27 cellular contexts compared by ENCODE assay signal in genomic region chr6:135346747-135347146, GRCh38.
DNase-seq lines count a peak whose midpoint lies in the region; ATAC-seq, FAIRE-seq and TF ChIP-seq lines count a peak whose summit lies in the region.
"Had no signal": no experiment of that assay in that cellular context is flagged by ENCODE, and none has a peak within 500 bp of the region (broad histone marks: within the 10 kb centered on the region; RNA-seq: fewer than 3 reads in every experiment).

No MANE protein-coding gene starts in this region.

- TF ChIP-seq RAD21 in SK-N-SH (IDR thresholded peaks at IDR 0.05; ENCODE audit: low read length): no peak

- H3K79me2 ChIP-seq in SK-N-SH (ENCODE audit: insufficient read depth): peaks cover 5% of the 10 kb centered on the region; the same call in 1 of the 2 replicates
- H3K79me2 ChIP-seq in Karpas-422 (ENCODE audit: low read length): no peaks in the 10 kb centered on the region

- H3K9ac ChIP-seq in SK-N-SH (peak overlapping the region; percentile 2; the same call in 1 of the 2 replicates), Karpas-422 (ENCODE audit: low read length) (no peak overlapping the region)

- H2AFZ ChIP-seq in SK-N-SH (ENCODE audit: low read depth): no peak overlapping the region
- H2AFZ ChIP-seq in Karpas-422 (ENCODE audit: low read length): no peak overlapping the region

- H3K27me3 ChIP-seq in SK-N-SH (ENCODE audit: insufficient read depth): no peaks in the 10 kb centered on the region
- H3K27me3 ChIP-seq in Karpas-422 (ENCODE audit: low read length): no peaks in the 10 kb centered on the region
- H3K27me3 ChIP-seq: spleen had no signal

- peak; percentile 9 to 95; a peak in 2 of 4 replicates for TF ChIP-seq EP300 in SK-N-SH (IDR thresholded peaks at IDR 0.05; ENCODE audit: borderline replicate concordance in 1 of 2, low read depth in 1 of 2, low read length in 1 of 2)

- WGBS in SK-N-SH (ENCODE audit: low lambda C conversion rate): 32% methylated on average over 1 of the region's 1 CpG

- ATAC-seq in GM19463 (IDR thresholded peaks at IDR 0.05; ENCODE audit: unreplicated experiment): no peak
- ATAC-seq: activated CD8-positive, alpha-beta memory T cell treated with anti-CD3 and anti-CD28 coated beads, Interleukin-2, amount 10 ng/mL, durations not matched to agents 7 days and 5 days; activated T-helper 17 cell treated with anti-CD3 and anti-CD28 coated beads, Interleukin-2, amount 50 U/mL, for 72 hours; CD8-positive, alpha-beta T cell; Right ventricle myocardium inferior; stimulated activated naive CD8-positive, alpha-beta T cell treated with anti-CD3 and anti-CD28 coated beads, Interleukin-15, amount 100 ng/mL, for 72 hours had no signal

- H3K9me3 ChIP-seq in SK-N-SH (no peaks in the 10 kb centered on the region; the same call in 1 of the 2 replicates), Karpas-422 (ENCODE audit: low read length) (no peaks in the 10 kb centered on the region)
- H3K9me3 ChIP-seq: spleen had no signal

- peak overlapping the region; percentile 16 for H3K4me2 ChIP-seq in SK-N-SH
- no peak overlapping the region for H3K4me2 ChIP-seq in Karpas-422 (ENCODE audit: low read depth, low read length, poor library complexity, severe bottlenecking)

- H4K20me1 ChIP-seq in SK-N-SH (ENCODE audit: insufficient read depth) (no peaks in the 10 kb centered on the region), Karpas-422 (ENCODE audit: insufficient read depth, low read depth, low read length) (no peaks in the 10 kb centered on the region)

- FAIRE-seq in HTR-8/SVneo (lab: Jason Lieb, UNC): no peak
- FAIRE-seq: bronchial epithelial cell, GM18507, islet of Langerhans had no signal

- POLR2A ChIA-PET in SK-N-SH (lab: Yijun Ruan, JAX): no interaction called here

- H3K4me1 ChIP-seq in SK-N-SH (ENCODE audit: control insufficient read depth in 1 of 2, insufficient read depth in 2 of 2, low read depth in 1 of 2, low read length in 1 of 2) (peaks cover 3 to 13% of the 10 kb centered on the region in 2 experiments; a peak in 3 of 4 replicates), Karpas-422 (ENCODE audit: low read length) (peaks cover 9% of the 10 kb centered on the region)
- H3K4me1 ChIP-seq: spleen had no signal

- DNase-seq in Daoy (ENCODE audit: low read depth) (peak; percentile 3), HTR-8/SVneo (ENCODE audit: insufficient read length, low spot score) (peak; percentile 24), SK-N-SH (peak; percentile 3), fibroblast of the aortic adventitia (ENCODE audit: low read depth) (peak; percentile 29), COR-L47 (lab: John Stamatoyannopoulos, UW) (no peak), Karpas-422 (no peak), erythroblast (lab: John Stamatoyannopoulos, UW) (no peak)
- DNase-seq: activated CD4-positive, alpha-beta T cell treated with anti-CD3 and anti-CD28 coated beads for 4 hours; activated CD8-positive, alpha-beta memory T cell treated with anti-CD3 and anti-CD28 coated beads, Interleukin-2, amount 10 ng/mL, durations not matched to agents 7 days and 5 days; CD8-positive, alpha-beta T cell; hippocampal formation; NCI-H2107; NCI-H524 treated with DMSO at 0.1 percent for 48 hours; occipital lobe; retina; spleen; stimulated activated CD4-positive, alpha-beta T cell treated with anti-CD3 and anti-CD28 coated beads, Interleukin-4, amount 100 ng/mL, for 24 hours; stimulated activated naive CD8-positive, alpha-beta T cell treated with anti-CD3 and anti-CD28 coated beads, Interleukin-15, amount 100 ng/mL, for 72 hours had no signal

- no peak for TF ChIP-seq POLR2A in erythroblast (IDR thresholded peaks at IDR 0.05; ENCODE audit: low read length)

- peaks cover 33% of the 10 kb centered on the region for H3F3A ChIP-seq in SK-N-SH (replicated peaks; ENCODE audit: insufficient read depth)

- H3K9me2 ChIP-seq in SK-N-SH (no peaks in the 10 kb centered on the region), Karpas-422 (replicated peaks; ENCODE audit: insufficient read depth, low read length) (no peaks in the 10 kb centered on the region)

- H3K4me3 ChIP-seq in SK-N-SH (ENCODE audit: low read depth in 2 of 2, low read length in 1 of 2) (peak overlapping the region in 1 of 2 experiments; percentile 6; a peak in 1 of 4 replicates), fibroblast of the aortic adventitia (ENCODE audit: low read depth, low read length) (no peak overlapping the region), Karpas-422 (ENCODE audit: low read length) (no peak overlapping the region)
- H3K4me3 ChIP-seq: coronary artery, lung, spleen had no signal

- TF ChIP-seq CTCF in SK-N-SH (IDR thresholded peaks at IDR 0.05): no peak
- no peak for TF ChIP-seq CTCF in fibroblast of the aortic adventitia (IDR thresholded peaks at IDR 0.05; ENCODE audit: insufficient read depth, low read length)

- H3K36me3 ChIP-seq in SK-N-SH (replicated peaks in 1 of 2; ENCODE audit: control insufficient read depth in 1 of 2, insufficient read depth in 2 of 2, low read length in 1 of 2) (peaks cover 0 to 3% of the 10 kb centered on the region in 2 experiments), Karpas-422 (ENCODE audit: insufficient read depth, low read length) (no peaks in the 10 kb centered on the region)
- H3K36me3 ChIP-seq: spleen had no signal

- H3K27ac ChIP-seq in SK-N-SH (ENCODE audit: low read depth in 2 of 2, low read length in 1 of 2) (peak overlapping the region; percentile 54 to 83; a peak in 3 of 4 replicates), Karpas-422 (ENCODE audit: low read length) (no peak overlapping the region)
- H3K27ac ChIP-seq: coronary artery, HL-60, spleen had no signal

- CTCF ChIA-PET in SK-N-SH (lab: Yijun Ruan, JAX): no interaction called here

TF ChIP-seq in SK-N-SH, 30 proteins besides CTCF, POLR2A, EP300 and RAD21 (continues in another document):
- TF ChIP-seq GATA2 (CRISPR knock-in tag; IDR thresholded peaks at IDR 0.05) (no peak), FOXM1 (IDR thresholded peaks at IDR 0.05; ENCODE audit: low read depth) (peak; percentile 93), ELF1 (IDR thresholded peaks at IDR 0.05) (no peak), IRF3 (IDR thresholded peaks at IDR 0.05; ENCODE audit: low read depth, low read length) (no peak), JUND (IDR thresholded peaks at IDR 0.05) (peak; percentile 92), RCOR1 (IDR thresholded peaks at IDR 0.05; ENCODE audit: low read length) (no peak), SMC3 (IDR thresholded peaks at IDR 0.05; ENCODE audit: low read depth, low read length) (no peak), YY1 (IDR thresholded peaks at IDR 0.05; ENCODE audit: low read depth) (0 out of 2 replicates have a peak, but pooled peaks have one; percentile 52), MXI1 (IDR thresholded peaks at IDR 0.05; ENCODE audit: low read depth, low read length) (no peak), NFIC (IDR thresholded peaks at IDR 0.05; ENCODE audit: borderline replicate concordance) (peak; percentile 80), TEAD4 (IDR thresholded peaks at IDR 0.05; ENCODE audit: borderline replicate concordance, insufficient read depth) (peak; percentile 93), RFX5 (IDR thresholded peaks at IDR 0.05; ENCODE audit: low read length) (no peak), EZH2phosphoT487 (IDR thresholded peaks at IDR 0.05; ENCODE audit: borderline replicate concordance, low read depth) (no peak), FOSL2 (IDR thresholded peaks at IDR 0.05; ENCODE audit: borderline replicate concordance, low read depth) (peak; percentile 77)
- TF ChIP-seq, protein P1, sequence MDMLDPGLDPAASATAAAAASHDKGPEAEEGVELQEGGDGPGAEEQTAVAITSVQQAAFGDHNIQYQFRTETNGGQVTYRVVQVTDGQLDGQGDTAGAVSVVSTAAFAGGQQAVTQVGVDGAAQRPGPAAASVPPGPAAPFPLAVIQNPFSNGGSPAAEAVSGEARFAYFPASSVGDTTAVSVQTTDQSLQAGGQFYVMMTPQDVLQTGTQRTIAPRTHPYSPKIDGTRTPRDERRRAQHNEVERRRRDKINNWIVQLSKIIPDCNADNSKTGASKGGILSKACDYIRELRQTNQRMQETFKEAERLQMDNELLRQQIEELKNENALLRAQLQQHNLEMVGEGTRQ (IDR thresholded peaks at IDR 0.05; ENCODE audit: borderline replicate concordance, low read depth, low read length): no peak
- TF ChIP-seq, protein P2, sequence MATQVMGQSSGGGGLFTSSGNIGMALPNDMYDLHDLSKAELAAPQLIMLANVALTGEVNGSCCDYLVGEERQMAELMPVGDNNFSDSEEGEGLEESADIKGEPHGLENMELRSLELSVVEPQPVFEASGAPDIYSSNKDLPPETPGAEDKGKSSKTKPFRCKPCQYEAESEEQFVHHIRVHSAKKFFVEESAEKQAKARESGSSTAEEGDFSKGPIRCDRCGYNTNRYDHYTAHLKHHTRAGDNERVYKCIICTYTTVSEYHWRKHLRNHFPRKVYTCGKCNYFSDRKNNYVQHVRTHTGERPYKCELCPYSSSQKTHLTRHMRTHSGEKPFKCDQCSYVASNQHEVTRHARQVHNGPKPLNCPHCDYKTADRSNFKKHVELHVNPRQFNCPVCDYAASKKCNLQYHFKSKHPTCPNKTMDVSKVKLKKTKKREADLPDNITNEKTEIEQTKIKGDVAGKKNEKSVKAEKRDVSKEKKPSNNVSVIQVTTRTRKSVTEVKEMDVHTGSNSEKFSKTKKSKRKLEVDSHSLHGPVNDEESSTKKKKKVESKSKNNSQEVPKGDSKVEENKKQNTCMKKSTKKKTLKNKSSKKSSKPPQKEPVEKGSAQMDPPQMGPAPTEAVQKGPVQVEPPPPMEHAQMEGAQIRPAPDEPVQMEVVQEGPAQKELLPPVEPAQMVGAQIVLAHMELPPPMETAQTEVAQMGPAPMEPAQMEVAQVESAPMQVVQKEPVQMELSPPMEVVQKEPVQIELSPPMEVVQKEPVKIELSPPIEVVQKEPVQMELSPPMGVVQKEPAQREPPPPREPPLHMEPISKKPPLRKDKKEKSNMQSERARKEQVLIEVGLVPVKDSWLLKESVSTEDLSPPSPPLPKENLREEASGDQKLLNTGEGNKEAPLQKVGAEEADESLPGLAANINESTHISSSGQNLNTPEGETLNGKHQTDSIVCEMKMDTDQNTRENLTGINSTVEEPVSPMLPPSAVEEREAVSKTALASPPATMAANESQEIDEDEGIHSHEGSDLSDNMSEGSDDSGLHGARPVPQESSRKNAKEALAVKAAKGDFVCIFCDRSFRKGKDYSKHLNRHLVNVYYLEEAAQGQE (IDR thresholded peaks at IDR 0.05; ENCODE audit: low read depth, low read length): no peak

Comparison
In these comparisons a context has a peak if more than half of its experiments do, and no peak if none do; other contexts are left out.
1. DNase-seq: peak in Daoy (single experiment), HTR-8/SVneo (single experiment), SK-N-SH (single experiment) and fibroblast of the aortic adventitia (single experiment); none in COR-L47 (single experiment), Karpas-422 (single experiment) and erythroblast (0 of 2).